In the genomic region with DNA sequence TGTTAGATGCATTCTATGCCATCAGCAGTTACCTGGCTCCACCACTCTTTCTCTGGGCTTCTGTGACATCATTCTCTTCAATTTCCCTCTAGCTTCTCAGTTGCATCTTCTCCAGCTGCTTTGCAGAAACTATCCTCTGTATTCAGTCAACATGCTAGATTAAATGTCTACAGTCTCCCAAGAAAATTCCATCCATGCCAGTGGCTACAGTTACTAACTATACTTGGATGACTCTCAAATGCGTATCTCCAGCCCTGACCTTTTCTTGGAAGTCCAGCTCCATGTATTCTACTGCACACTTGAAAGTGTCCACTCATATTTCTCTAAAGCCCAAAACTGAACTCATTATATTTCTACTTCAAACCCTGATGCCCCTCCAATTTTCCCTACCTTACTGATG, we compare ENCODE assay signal across 14 cellular contexts.
"Had no signal": no experiment of that assay in that cellular context is flagged by ENCODE, and none has a peak within 500 bp of the region (broad histone marks: within the 10 kb centered on the region; RNA-seq: fewer than 3 reads in every experiment).

No MANE protein-coding gene starts in this region.

- H3K27me3 Mint-ChIP-seq: activated B cell treated with CpG ODN at 0.5 μM for 24 hours; activated CD4-positive, alpha-beta T cell treated with anti-CD3 and anti-CD28 coated beads, Interleukin-2, amount 10 ng/mL, durations not matched to agents 7 days and 5 days; stimulated activated memory B cell treated with anti-CD40 and anti-IgM and Interleukin-4, amounts not matched to agents 10 μg/mL and 1 μg/mL and 100 μg/mL, for 72 hours had no signal

- H3K4me1 Mint-ChIP-seq: activated B cell treated with CpG ODN at 0.5 μM for 24 hours; activated CD4-positive, alpha-beta T cell treated with anti-CD3 and anti-CD28 coated beads, Interleukin-2, amount 10 ng/mL, durations not matched to agents 7 days and 5 days; immature natural killer cell; naive thymus-derived CD8-positive, alpha-beta T cell; stimulated activated memory B cell treated with anti-CD40 and anti-IgM and Interleukin-4, amounts not matched to agents 10 μg/mL and 1 μg/mL and 100 μg/mL, for 72 hours had no signal

- DNase-seq: activated B cell treated with CpG ODN at 0.5 μM for 24 hours; activated CD4-positive, alpha-beta T cell treated with anti-CD3 and anti-CD28 coated beads, Interleukin-2, amount 10 ng/mL, durations not matched to agents 7 days and 5 days; activated CD8-positive, alpha-beta memory T cell treated with anti-CD3 and anti-CD28 coated beads for 24 hours; activated naive CD4-positive, alpha-beta T cell treated with anti-CD3 and anti-CD28 coated beads for 36 hours; adrenal gland; immature natural killer cell; left cardiac atrium; naive thymus-derived CD8-positive, alpha-beta T cell; posterior cingulate gyrus; substantia nigra; transverse colon had no signal

- ATAC-seq: left cardiac atrium; naive thymus-derived CD8-positive, alpha-beta T cell; stimulated activated memory B cell treated with anti-CD40 and anti-IgM and Interleukin-4, amounts not matched to agents 10 μg/mL and 1 μg/mL and 100 μg/mL, for 72 hours had no signal

- H3K4me3 ChIP-seq: adrenal gland, right atrium auricular region, transverse colon had no signal

- H3K27ac Mint-ChIP-seq: activated B cell treated with CpG ODN at 0.5 μM for 24 hours; activated CD4-positive, alpha-beta T cell treated with anti-CD3 and anti-CD28 coated beads, Interleukin-2, amount 10 ng/mL, durations not matched to agents 7 days and 5 days; activated naive CD4-positive, alpha-beta T cell treated with anti-CD3 and anti-CD28 coated beads for 36 hours; immature natural killer cell; naive thymus-derived CD8-positive, alpha-beta T cell; stimulated activated memory B cell treated with anti-CD40 and anti-IgM and Interleukin-4, amounts not matched to agents 10 μg/mL and 1 μg/mL and 100 μg/mL, for 72 hours had no signal

- H3K4me3 Mint-ChIP-seq: activated B cell treated with CpG ODN at 0.5 μM for 24 hours; activated CD4-positive, alpha-beta T cell treated with anti-CD3 and anti-CD28 coated beads, Interleukin-2, amount 10 ng/mL, durations not matched to agents 7 days and 5 days; activated naive CD4-positive, alpha-beta T cell treated with anti-CD3 and anti-CD28 coated beads for 36 hours; immature natural killer cell; naive thymus-derived CD8-positive, alpha-beta T cell; stimulated activated memory B cell treated with anti-CD40 and anti-IgM and Interleukin-4, amounts not matched to agents 10 μg/mL and 1 μg/mL and 100 μg/mL, for 72 hours had no signal

- H3K36me3 ChIP-seq: adrenal gland, neutrophil, right atrium auricular region, transverse colon had no signal

- H3K27me3 ChIP-seq: adrenal gland, neutrophil, right atrium auricular region, transverse colon had no signal

- H3K36me3 Mint-ChIP-seq: immature natural killer cell; naive thymus-derived CD8-positive, alpha-beta T cell; stimulated activated memory B cell treated with anti-CD40 and anti-IgM and Interleukin-4, amounts not matched to agents 10 μg/mL and 1 μg/mL and 100 μg/mL, for 72 hours had no signal

- H3K4me1 ChIP-seq: adrenal gland, right atrium auricular region, transverse colon had no signal

- H3K9me3 ChIP-seq: adrenal gland, neutrophil, right atrium auricular region, transverse colon had no signal
